ENCODE assay signal across 23 cellular contexts in the genomic region with DNA sequence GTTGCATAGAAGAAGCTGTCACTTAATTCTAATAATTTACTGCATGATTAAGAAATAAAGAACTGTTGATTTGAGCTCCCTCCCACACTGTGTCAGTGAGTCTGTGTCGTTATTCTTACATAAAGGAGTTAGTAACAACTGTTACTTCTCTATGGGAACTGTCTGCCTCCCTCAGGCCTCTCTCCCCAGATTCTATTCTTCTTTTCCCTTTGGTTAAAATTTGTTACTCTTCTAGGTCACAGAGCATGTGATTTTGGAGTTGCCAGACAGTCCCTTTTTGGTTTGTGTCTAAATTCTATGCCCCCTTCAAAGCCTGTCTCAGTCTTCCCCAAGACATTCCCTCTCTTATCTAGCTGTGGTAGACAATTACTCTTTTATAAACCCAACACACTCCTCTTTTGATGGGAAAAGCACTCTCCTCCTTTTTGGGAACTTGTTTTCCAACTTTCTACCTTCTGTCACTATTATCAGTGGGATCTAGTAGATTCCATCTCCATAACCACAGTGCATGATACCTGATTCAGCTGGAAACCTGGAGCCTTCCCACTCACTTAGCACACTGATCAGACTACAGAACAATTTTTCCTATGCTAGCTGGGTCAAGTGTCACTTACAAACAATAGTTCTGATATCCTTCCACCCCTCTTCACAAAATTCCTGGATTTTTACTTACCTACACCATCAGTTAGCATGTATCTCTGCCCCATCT.
"Had no signal": no experiment of that assay in that cellular context is flagged by ENCODE, and none has a peak within 500 bp of the region (broad histone marks: within the 10 kb centered on the region; RNA-seq: fewer than 3 reads in every experiment).

No MANE protein-coding gene starts in this region.

- H3K27me3 Mint-ChIP-seq: brain; dendritic cell treated with granulocyte-macrophage colony-stimulating factor and Interleukin-4, amounts not matched to agents 40 ng/mL and 50 ng/mL, for 4 days had no signal

- H3K27ac Mint-ChIP-seq: activated CD8-positive, alpha-beta T cell treated with anti-CD3 and anti-CD28 coated beads, Interleukin-2, amount 10 ng/mL, durations not matched to agents 7 days and 5 days; activated naive CD8-positive, alpha-beta T cell treated with anti-CD3 and anti-CD28 coated beads, Interleukin-2, amount 50 U/mL, for 24 hours; activated T-helper 1 cell treated with anti-CD3 and anti-CD28 coated beads, Interleukin-12 subunit alpha, Interleukin-12 subunit beta, Interleukin-2, Interleukin-4 antibody, amounts not matched to agents 30 ng/mL and 10 ng/mL and 1 ng/mL, durations not matched to agents 14 hours and 24 hours and 36 hours; dendritic cell treated with granulocyte-macrophage colony-stimulating factor and Interleukin-4, amounts not matched to agents 40 ng/mL and 50 ng/mL, for 4 days; naive thymus-derived CD8-positive, alpha-beta T cell; stimulated activated naive CD8-positive, alpha-beta T cell treated with anti-CD3 and anti-CD28 coated beads, Interleukin-15, Interleukin-2, amounts not matched to agents 100 ng/mL and 50 ng/mL, for 24 hours; T-helper 2 cell treated with Interferon-gamma antibody and Interleukin-4, amounts not matched to agents 5 μg/mL and 100 μg/mL, for 36 hours had no signal

- H3K27ac ChIP-seq: lower lobe of right lung, ovary, prostate gland, spleen, tibial nerve, uterus had no signal

- H3K4me1 Mint-ChIP-seq: activated naive CD8-positive, alpha-beta T cell treated with anti-CD3 and anti-CD28 coated beads, Interleukin-2, amount 50 U/mL, for 24 hours; naive thymus-derived CD8-positive, alpha-beta T cell had no signal

- H3K9me3 ChIP-seq: lower lobe of right lung, ovary, prostate gland, spleen, tibial nerve, uterus had no signal

- H3K36me3 ChIP-seq: lower lobe of right lung, ovary, prostate gland, spleen, tibial nerve, uterus had no signal

- H3K36me3 Mint-ChIP-seq: brain; naive thymus-derived CD8-positive, alpha-beta T cell had no signal

- H3K9me3 Mint-ChIP-seq: activated naive CD8-positive, alpha-beta T cell treated with anti-CD3 and anti-CD28 coated beads, Interleukin-2, amount 50 U/mL, for 24 hours; activated T-helper 1 cell treated with anti-CD3 and anti-CD28 coated beads, Interleukin-12 subunit alpha, Interleukin-12 subunit beta, Interleukin-2, Interleukin-4 antibody, amounts not matched to agents 30 ng/mL and 10 ng/mL and 1 ng/mL, durations not matched to agents 14 hours and 24 hours and 36 hours; dendritic cell treated with granulocyte-macrophage colony-stimulating factor and Interleukin-4, amounts not matched to agents 40 ng/mL and 50 ng/mL, for 4 days; naive thymus-derived CD8-positive, alpha-beta T cell; stimulated activated naive CD8-positive, alpha-beta T cell treated with anti-CD3 and anti-CD28 coated beads, Interleukin-15, Interleukin-2, amounts not matched to agents 100 ng/mL and 50 ng/mL, for 24 hours; T-helper 2 cell treated with Interferon-gamma antibody and Interleukin-4, amounts not matched to agents 5 μg/mL and 100 μg/mL, for 36 hours had no signal

- H3K27me3 ChIP-seq: ovary, spleen, tibial nerve, uterus had no signal

- H3K4me3 ChIP-seq: lower lobe of right lung, ovary, prostate gland, spleen, tibial nerve, uterus had no signal

- DNase-seq: activated CD4-positive, alpha-beta T cell treated with anti-CD3 and anti-CD28 coated beads for 1 hour; activated CD4-positive, alpha-beta T cell treated with anti-CD3 and anti-CD28 coated beads, Interleukin-2, amount 50 U/mL, for 1 hour; activated CD8-positive, alpha-beta T cell treated with anti-CD3 and anti-CD28 coated beads, Interleukin-2, amount 10 ng/mL, durations not matched to agents 7 days and 5 days; activated gamma-delta T cell; activated naive CD4-positive, alpha-beta T cell treated with anti-CD3 and anti-CD28 coated beads, Interleukin-2, amount 50 U/mL, for 16 hours; activated naive CD8-positive, alpha-beta T cell treated with anti-CD3 and anti-CD28 coated beads, Interleukin-2, amount 50 U/mL, for 24 hours; effector CD8-positive, alpha-beta T cell; erythroblast; foreskin fibroblast; lower lobe of right lung; naive thymus-derived CD8-positive, alpha-beta T cell; ovary; spleen; stimulated activated CD4-positive, alpha-beta T cell treated with anti-CD3 and anti-CD28 coated beads, Interleukin-4, amount 100 ng/mL, for 24 hours; substantia nigra; uterus had no signal

- H3K4me1 ChIP-seq: lower lobe of right lung, prostate gland, spleen, uterus had no signal

- H3K4me3 Mint-ChIP-seq: activated CD8-positive, alpha-beta T cell treated with anti-CD3 and anti-CD28 coated beads, Interleukin-2, amount 10 ng/mL, durations not matched to agents 7 days and 5 days; activated naive CD8-positive, alpha-beta T cell treated with anti-CD3 and anti-CD28 coated beads, Interleukin-2, amount 50 U/mL, for 24 hours; activated T-helper 1 cell treated with anti-CD3 and anti-CD28 coated beads, Interleukin-12 subunit alpha, Interleukin-12 subunit beta, Interleukin-2, Interleukin-4 antibody, amounts not matched to agents 30 ng/mL and 10 ng/mL and 1 ng/mL, durations not matched to agents 14 hours and 24 hours and 36 hours; brain; dendritic cell treated with granulocyte-macrophage colony-stimulating factor and Interleukin-4, amounts not matched to agents 40 ng/mL and 50 ng/mL, for 4 days; naive thymus-derived CD8-positive, alpha-beta T cell; stimulated activated naive CD8-positive, alpha-beta T cell treated with anti-CD3 and anti-CD28 coated beads, Interleukin-15, Interleukin-2, amounts not matched to agents 100 ng/mL and 50 ng/mL, for 24 hours; T-helper 2 cell treated with Interferon-gamma antibody and Interleukin-4, amounts not matched to agents 5 μg/mL and 100 μg/mL, for 36 hours had no signal
